Comparison of ENCODE assay signal across 23 cellular contexts in genomic region chr10:76559889-76560215, GRCh38.
DNase-seq lines count a peak whose midpoint lies in the region; ATAC-seq and TF ChIP-seq lines count a peak whose summit lies in the region.
"Had no signal": no experiment of that assay in that cellular context is flagged by ENCODE, and none has a peak within 500 bp of the region (broad histone marks: within the 10 kb centered on the region; RNA-seq: fewer than 3 reads in every experiment).

No MANE protein-coding gene starts in this region.

- H3K9me3 Mint-ChIP-seq in T-cell: peaks cover 0 to 4% (median 0%) of the 10 kb centered on the region in 3 donors
- H3K9me3 Mint-ChIP-seq: activated B cell treated with CpG ODN at 0.5 μM for 24 hours; activated CD4-positive, alpha-beta memory T cell treated with anti-CD3 and anti-CD28 coated beads, Interleukin-2, amount 10 ng/mL, durations not matched to agents 7 days and 5 days; activated naive CD4-positive, alpha-beta T cell treated with anti-CD3 and anti-CD28 coated beads for 36 hours; activated T-cell treated with anti-CD3 and anti-CD28 coated beads, Interleukin-2, amount 50 U/mL, for 4 hours; mesothelial cell of epicardium; neural crest cell had no signal

- H3K4me3 Mint-ChIP-seq in T-cell: no peak overlapping the region
- H3K4me3 Mint-ChIP-seq: activated B cell treated with CpG ODN at 0.5 μM for 24 hours; activated CD4-positive, alpha-beta memory T cell treated with anti-CD3 and anti-CD28 coated beads, Interleukin-2, amount 10 ng/mL, durations not matched to agents 7 days and 5 days; activated naive CD4-positive, alpha-beta T cell treated with anti-CD3 and anti-CD28 coated beads for 36 hours; activated T-cell treated with anti-CD3 and anti-CD28 coated beads, Interleukin-2, amount 50 U/mL, for 4 hours; mesothelial cell of epicardium; neural crest cell had no signal

- 58% methylated on average over 1 of the region's 1 CpG for WGBS in hepatocyte (ENCODE audit: low lambda C conversion rate, missing lambda C conversion rate)
- 50 to 80% (median 64%) methylated on average over 1 of the region's 1 CpG for WGBS in stomach, 5 donors

- H3K9me2 ChIP-seq in hepatocyte (replicated peaks; ENCODE audit: insufficient read depth): no peaks in the 10 kb centered on the region

- no peak for TF ChIP-seq EP300 in stomach (IDR thresholded peaks at IDR 0.05)

- no peaks in the 10 kb centered on the region for H3K36me3 Mint-ChIP-seq in T-cell
- H3K36me3 Mint-ChIP-seq: mesothelial cell of epicardium had no signal

- in situ Hi-C loops in GM13976 (cut with MboI; ENCODE audit: low sequenced_read_pairs, unreplicated experiment): loop anchor here (25.0 kb wide), 1 partner anchor 552 kb away; no protein-coding TSS in a partner anchor

- no peak for ATAC-seq in T-cell (replicated peaks in 1 of 4)
- ATAC-seq: activated T-cell treated with anti-CD3 and anti-CD28 coated beads, Interleukin-2, amount 50 U/mL, for 4 hours; gastrocnemius medialis; psoas muscle had no signal

- no peak overlapping the region for H3K27ac Mint-ChIP-seq in T-cell
- H3K27ac Mint-ChIP-seq: activated B cell treated with CpG ODN at 0.5 μM for 24 hours; activated CD4-positive, alpha-beta memory T cell treated with anti-CD3 and anti-CD28 coated beads, Interleukin-2, amount 10 ng/mL, durations not matched to agents 7 days and 5 days; activated naive CD4-positive, alpha-beta T cell treated with anti-CD3 and anti-CD28 coated beads for 36 hours; mesothelial cell of epicardium had no signal

- no peaks in the 10 kb centered on the region for H4K20me1 ChIP-seq in hepatocyte (ENCODE audit: insufficient read depth, poor library complexity, severe bottlenecking)

- no peak overlapping the region for H3K4me3 ChIP-seq in HFF-Myc (replicated peaks; ENCODE audit: low read depth, low read length)
- no peak overlapping the region for H3K4me3 ChIP-seq in hepatocyte
- H3K4me3 ChIP-seq in stomach: no peak overlapping the region
- H3K4me3 ChIP-seq: ascending aorta, gastrocnemius medialis, PC-9, psoas muscle had no signal

- POLR2A ChIA-PET in T-cell (lab: Charles Lee): no interaction called here

- CTCF ChIA-PET in T-cell (lab: Charles Lee): no interaction called here

- H3K4me1 Mint-ChIP-seq in T-cell: no peaks in the 10 kb centered on the region
- H3K4me1 Mint-ChIP-seq: activated B cell treated with CpG ODN at 0.5 μM for 24 hours; activated CD4-positive, alpha-beta memory T cell treated with anti-CD3 and anti-CD28 coated beads, Interleukin-2, amount 10 ng/mL, durations not matched to agents 7 days and 5 days had no signal

- intact Hi-C loops in stomach (cut with DNase I; ENCODE audit: low total_unique reads): no loop called here

- H3K9me3 ChIP-seq in hepatocyte (ENCODE audit: low read depth) (no peaks in the 10 kb centered on the region), stomach (no peaks in the 10 kb centered on the region)
- H3K9me3 ChIP-seq: ascending aorta, gastrocnemius medialis, psoas muscle had no signal

- peaks cover 0 to 4% of the 10 kb centered on the region in 2 donors for H3K27me3 Mint-ChIP-seq in T-cell
- H3K27me3 Mint-ChIP-seq: activated B cell treated with CpG ODN at 0.5 μM for 24 hours; activated CD4-positive, alpha-beta memory T cell treated with anti-CD3 and anti-CD28 coated beads, Interleukin-2, amount 10 ng/mL, durations not matched to agents 7 days and 5 days had no signal

- H3K27me3 ChIP-seq in hepatocyte (no peaks in the 10 kb centered on the region), stomach (no peaks in the 10 kb centered on the region)
- H3K27me3 ChIP-seq: ascending aorta, gastrocnemius medialis had no signal

- peaks cover 25% of the 10 kb centered on the region for H3K4me1 ChIP-seq in hepatocyte (ENCODE audit: insufficient read depth)
- H3K4me1 ChIP-seq in stomach: peaks cover 15 to 31% (median 18%) of the 10 kb centered on the region in 4 donors
- H3K4me1 ChIP-seq: psoas muscle had no signal

- no peak overlapping the region for H3K4me2 ChIP-seq in hepatocyte
- H3K4me2 ChIP-seq: PC-9 had no signal

- no peak for TF ChIP-seq CTCF in HFF-Myc (IDR thresholded peaks at IDR 0.05; ENCODE audit: low read depth, low read length, missing control alignments)
- no peak for TF ChIP-seq CTCF in hepatocyte (IDR thresholded peaks at IDR 0.05; ENCODE audit: poor library complexity)
- TF ChIP-seq CTCF in stomach (IDR thresholded peaks at IDR 0.05): no peak
- TF ChIP-seq CTCF in GM13976 (IDR thresholded peaks at IDR 0.05; ENCODE audit: borderline replicate concordance, control extremely low read depth, extremely low read depth, insufficient read depth, missing control alignments): no peak

- H2AFZ ChIP-seq in hepatocyte: no peak overlapping the region
- H2AFZ ChIP-seq: PC-9 had no signal

- H3K36me3 ChIP-seq in hepatocyte (replicated peaks; ENCODE audit: insufficient read depth, low read depth): no peaks in the 10 kb centered on the region
- no peaks in the 10 kb centered on the region for H3K36me3 ChIP-seq in stomach
- H3K36me3 ChIP-seq: ascending aorta, gastrocnemius medialis had no signal

- DNase-seq in HFF-Myc (ENCODE audit: extremely low read depth, low read depth) (peak; percentile 42), amniotic epithelial cell (ENCODE audit: low read depth) (peak; percentile 40), hepatocyte (ENCODE audit: low spot score) (no peak), stomach (no peak), T-cell (no peak), medulla oblongata (ENCODE audit: extremely low spot score) (no peak), GM13976 (ENCODE audit: low spot score) (no peak), COLO668 (lab: John Stamatoyannopoulos, UW; ENCODE audit: unreplicated experiment) (no peak)
- DNase-seq: activated B cell treated with CpG ODN at 0.5 μM for 24 hours; activated CD4-positive, alpha-beta memory T cell treated with anti-CD3 and anti-CD28 coated beads, Interleukin-2, amount 10 ng/mL, durations not matched to agents 7 days and 5 days; activated naive CD4-positive, alpha-beta T cell treated with anti-CD3 and anti-CD28 coated beads for 36 hours; activated T-cell treated with anti-CD3 and anti-CD28 coated beads, Interleukin-2, amount 50 U/mL, for 4 hours; COR-L47; EL; gastrocnemius medialis; NCI-H1436; NCI-H748 treated with DMSO at 0.1 percent for 48 hours; PC-9; psoas muscle; T-helper 9 cell had no signal

- H3K27ac ChIP-seq in hepatocyte: peak overlapping the region; percentile 87
- peak overlapping the region in 3 of 5 donors; percentile 36 to 71 (median 43) for H3K27ac ChIP-seq in stomach
- H3K27ac ChIP-seq: PC-9, psoas muscle had no signal

- no peaks in the 10 kb centered on the region for H3K79me2 ChIP-seq in hepatocyte

- TF ChIP-seq POLR2A in stomach (IDR thresholded peaks at IDR 0.05): no peak

Comparison
In these comparisons a context has a peak if more than half of its experiments do, and no peak if none do; other contexts are left out.
1. DNase-seq: peak in HFF-Myc (single experiment) and amniotic epithelial cell (single experiment); none in hepatocyte (single experiment), stomach (single experiment), T-cell (0 of 34), medulla oblongata (single experiment), GM13976 (single experiment) and COLO668 (single experiment).